12 cellular contexts compared by ENCODE assay signal in the genomic region with DNA sequence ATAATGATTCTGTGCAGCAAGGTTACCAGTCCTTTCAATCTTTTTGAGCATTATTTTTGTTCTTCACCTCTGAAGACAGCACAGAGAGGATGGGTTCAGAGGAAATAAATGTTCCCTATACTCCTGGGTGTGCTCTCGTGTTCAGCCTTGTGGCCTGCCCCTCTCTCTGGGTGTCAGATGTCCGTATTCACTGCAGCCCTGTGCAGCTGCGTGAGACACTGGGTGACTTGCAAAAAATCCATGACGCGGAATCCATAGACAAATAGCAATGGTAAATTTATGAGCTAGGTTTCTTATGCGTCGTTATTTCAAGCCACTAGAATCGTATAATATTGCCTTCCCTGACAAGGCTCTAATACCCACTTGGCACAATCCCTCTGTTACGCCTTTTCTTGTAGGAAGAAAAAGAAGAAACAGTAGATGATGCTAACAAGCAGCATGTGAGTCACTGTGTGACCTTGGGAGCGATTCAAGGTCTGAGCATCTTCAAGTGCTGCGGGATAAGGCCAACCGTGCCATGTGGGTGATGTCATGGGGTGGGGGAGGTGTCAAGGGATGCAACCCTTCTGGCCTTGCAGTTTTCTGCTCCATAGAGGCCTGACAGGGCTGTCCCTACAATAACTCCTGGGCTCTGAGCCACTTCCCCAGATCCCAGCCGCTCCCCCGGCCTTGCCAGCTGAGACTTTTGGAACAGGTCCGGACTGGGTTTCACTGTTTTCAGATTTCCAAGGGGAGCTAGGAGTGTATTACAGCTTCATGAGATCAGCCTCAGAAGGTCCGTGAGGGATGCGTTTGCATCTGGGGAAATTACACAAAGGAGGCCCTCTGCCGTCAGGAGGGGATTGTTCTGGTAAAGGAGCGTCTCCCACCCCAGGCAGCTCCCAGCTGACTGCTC. TPM values are rescaled to one million over a fixed set of nuclear protein-coding genes. Genes with fewer than 3 reads are reported as not detected.
DNase-seq lines count a peak whose midpoint lies in the region; ATAC-seq and TF ChIP-seq lines count a peak whose summit lies in the region.
"Had no signal": no experiment of that assay in that cellular context is flagged by ENCODE, and none has a peak within 500 bp of the region (broad histone marks: within the 10 kb centered on the region; RNA-seq: fewer than 3 reads in every experiment).

No MANE protein-coding gene starts in this region.

- H3K4me3 ChIP-seq in gastroesophageal sphincter, result no peak overlapping the region
- H3K4me3 ChIP-seq: BLaER1 treated with 17β-estradiol and CSF1 and Interleukin-3, amounts not matched to agents 10 nM and 100 nM had no signal

- WGBS in gastroesophageal sphincter (ENCODE audit: low coverage in 1 of 2), 2 donors, result 25 to 26% methylated on average over 9 to 10 of the region's 19 CpGs

- H3K4me1 ChIP-seq in gastroesophageal sphincter, result peaks cover 0 to 29% (median 10%) of the 10 kb centered on the region in 3 donors

- H3K36me3 ChIP-seq in gastroesophageal sphincter, result no peaks in the 10 kb centered on the region
- H3K36me3 ChIP-seq: BLaER1 treated with 17β-estradiol and CSF1 and Interleukin-3, amounts not matched to agents 10 nM and 100 nM had no signal

- TF ChIP-seq CTCF in AG09319 (IDR thresholded peaks at IDR 0.05; ENCODE audit: low read depth, low read length) (peak; percentile 6), gastroesophageal sphincter (IDR thresholded peaks at IDR 0.05) (peak in 3 of 4 experiments; percentile 24 to 61 (median 54))

- no peak for TF ChIP-seq POLR2A in gastroesophageal sphincter (IDR thresholded peaks at IDR 0.05)

- H3K27ac ChIP-seq in gastroesophageal sphincter, result peak overlapping the region in 3 of 4 donors; percentile 46 to 60 (median 53)
- H3K27ac ChIP-seq: BLaER1 treated with 17β-estradiol and CSF1 and Interleukin-3, amounts not matched to agents 10 nM and 100 nM; epithelial cell of prostate had no signal

- H3K27me3 ChIP-seq in gastroesophageal sphincter, result no peaks in the 10 kb centered on the region
- H3K27me3 ChIP-seq: BLaER1 treated with 17β-estradiol and CSF1 and Interleukin-3, amounts not matched to agents 10 nM and 100 nM had no signal

- ATAC-seq in gastroesophageal sphincter (peak; percentile 84), GM21717 (IDR thresholded peaks at IDR 0.05; ENCODE audit: unreplicated experiment) (no peak), GM18511 (IDR thresholded peaks at IDR 0.05; ENCODE audit: unreplicated experiment) (no peak)

- no peaks in the 10 kb centered on the region for H3K9me3 ChIP-seq in gastroesophageal sphincter

- DNase-seq in AG09319 (ENCODE audit: extremely low read depth, low read depth) (peak; percentile 75), SK-N-DZ (ENCODE audit: low spot score) (peak; percentile 84), occipital lobe (lab: John Stamatoyannopoulos, UW) (peak; percentile 27), NCI-H1417 treated with DMSO at 0.1 percent for 48 hours (lab: John Stamatoyannopoulos, UW) (no peak), H4 (ENCODE audit: low spot score) (no peak)
- DNase-seq: MM.1S; stimulated activated naive CD4-positive, alpha-beta T cell treated with Interleukin-2 at 50 U/mL for 16 hours had no signal

- no peak for TF ChIP-seq EP300 in gastroesophageal sphincter (IDR thresholded peaks at IDR 0.05)

RNA-seq across cellular contexts. Expression of a gene that starts 47.6 kb away (rescaled TPM):
- polyA plus RNA-seq in SK-N-DZ (2014; cell fraction: cytosol; rRNA removed), result 37.7 and 44.4 TPM in 2 replicates
- polyA plus RNA-seq in SK-N-DZ (2014; cell fraction: nucleus; rRNA removed), result 18.2 and 25.3 TPM in 2 replicates
- total RNA-seq in gastroesophageal sphincter (10 to 100 TPM; 23.9 to 39.7 (median 34.9) TPM), occipital lobe (15.9 TPM)
- 13.5 and 18.5 TPM in 2 replicates for total RNA-seq in H4 (2014; rRNA removed; shearing (Covaris generic))

Comparison
In these comparisons a context has a peak if more than half of its experiments do, and no peak if none do; other contexts are left out.
1. DNase-seq: peak in AG09319 (single experiment), SK-N-DZ (single experiment) and occipital lobe (single experiment); none in NCI-H1417 treated with DMSO at 0.1 percent for 48 hours (single experiment) and H4 (single experiment).